ENCODE assay signal across 1 cellular context in the genomic region with DNA sequence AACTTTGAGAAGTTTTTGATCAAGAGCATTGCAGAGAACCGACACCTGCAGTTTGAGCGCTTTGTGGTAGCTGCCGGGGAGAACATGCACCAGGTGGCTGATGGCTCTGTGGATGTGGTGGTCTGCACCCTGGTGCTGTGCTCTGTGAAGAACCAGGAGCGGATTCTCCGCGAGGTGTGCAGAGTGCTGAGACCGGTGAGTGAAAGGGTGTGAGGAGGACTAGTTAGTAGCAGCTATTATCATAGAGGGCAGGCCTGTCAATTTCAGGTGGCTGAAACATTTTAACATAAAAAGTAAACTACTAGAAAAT.
TF ChIP-seq lines count a peak whose summit lies in the region.

No MANE protein-coding gene starts in this region.

TF ChIP-seq in WTC11, 78 proteins besides CTCF, POLR2A, EP300 and RAD21 (continued from another document):
- TF ChIP-seq, protein P1, sequence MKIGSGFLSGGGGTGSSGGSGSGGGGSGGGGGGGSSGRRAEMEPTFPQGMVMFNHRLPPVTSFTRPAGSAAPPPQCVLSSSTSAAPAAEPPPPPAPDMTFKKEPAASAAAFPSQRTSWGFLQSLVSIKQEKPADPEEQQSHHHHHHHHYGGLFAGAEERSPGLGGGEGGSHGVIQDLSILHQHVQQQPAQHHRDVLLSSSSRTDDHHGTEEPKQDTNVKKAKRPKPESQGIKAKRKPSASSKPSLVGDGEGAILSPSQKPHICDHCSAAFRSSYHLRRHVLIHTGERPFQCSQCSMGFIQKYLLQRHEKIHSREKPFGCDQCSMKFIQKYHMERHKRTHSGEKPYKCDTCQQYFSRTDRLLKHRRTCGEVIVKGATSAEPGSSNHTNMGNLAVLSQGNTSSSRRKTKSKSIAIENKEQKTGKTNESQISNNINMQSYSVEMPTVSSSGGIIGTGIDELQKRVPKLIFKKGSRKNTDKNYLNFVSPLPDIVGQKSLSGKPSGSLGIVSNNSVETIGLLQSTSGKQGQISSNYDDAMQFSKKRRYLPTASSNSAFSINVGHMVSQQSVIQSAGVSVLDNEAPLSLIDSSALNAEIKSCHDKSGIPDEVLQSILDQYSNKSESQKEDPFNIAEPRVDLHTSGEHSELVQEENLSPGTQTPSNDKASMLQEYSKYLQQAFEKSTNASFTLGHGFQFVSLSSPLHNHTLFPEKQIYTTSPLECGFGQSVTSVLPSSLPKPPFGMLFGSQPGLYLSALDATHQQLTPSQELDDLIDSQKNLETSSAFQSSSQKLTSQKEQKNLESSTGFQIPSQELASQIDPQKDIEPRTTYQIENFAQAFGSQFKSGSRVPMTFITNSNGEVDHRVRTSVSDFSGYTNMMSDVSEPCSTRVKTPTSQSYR (CRISPR knock-in tag; IDR thresholded peaks at IDR 0.05): no peak
- no peak for TF ChIP-seq IRF2 (CRISPR knock-in tag; IDR thresholded peaks at IDR 0.05; ENCODE audit: borderline replicate concordance, low read depth)
- TF ChIP-seq, protein P2, sequence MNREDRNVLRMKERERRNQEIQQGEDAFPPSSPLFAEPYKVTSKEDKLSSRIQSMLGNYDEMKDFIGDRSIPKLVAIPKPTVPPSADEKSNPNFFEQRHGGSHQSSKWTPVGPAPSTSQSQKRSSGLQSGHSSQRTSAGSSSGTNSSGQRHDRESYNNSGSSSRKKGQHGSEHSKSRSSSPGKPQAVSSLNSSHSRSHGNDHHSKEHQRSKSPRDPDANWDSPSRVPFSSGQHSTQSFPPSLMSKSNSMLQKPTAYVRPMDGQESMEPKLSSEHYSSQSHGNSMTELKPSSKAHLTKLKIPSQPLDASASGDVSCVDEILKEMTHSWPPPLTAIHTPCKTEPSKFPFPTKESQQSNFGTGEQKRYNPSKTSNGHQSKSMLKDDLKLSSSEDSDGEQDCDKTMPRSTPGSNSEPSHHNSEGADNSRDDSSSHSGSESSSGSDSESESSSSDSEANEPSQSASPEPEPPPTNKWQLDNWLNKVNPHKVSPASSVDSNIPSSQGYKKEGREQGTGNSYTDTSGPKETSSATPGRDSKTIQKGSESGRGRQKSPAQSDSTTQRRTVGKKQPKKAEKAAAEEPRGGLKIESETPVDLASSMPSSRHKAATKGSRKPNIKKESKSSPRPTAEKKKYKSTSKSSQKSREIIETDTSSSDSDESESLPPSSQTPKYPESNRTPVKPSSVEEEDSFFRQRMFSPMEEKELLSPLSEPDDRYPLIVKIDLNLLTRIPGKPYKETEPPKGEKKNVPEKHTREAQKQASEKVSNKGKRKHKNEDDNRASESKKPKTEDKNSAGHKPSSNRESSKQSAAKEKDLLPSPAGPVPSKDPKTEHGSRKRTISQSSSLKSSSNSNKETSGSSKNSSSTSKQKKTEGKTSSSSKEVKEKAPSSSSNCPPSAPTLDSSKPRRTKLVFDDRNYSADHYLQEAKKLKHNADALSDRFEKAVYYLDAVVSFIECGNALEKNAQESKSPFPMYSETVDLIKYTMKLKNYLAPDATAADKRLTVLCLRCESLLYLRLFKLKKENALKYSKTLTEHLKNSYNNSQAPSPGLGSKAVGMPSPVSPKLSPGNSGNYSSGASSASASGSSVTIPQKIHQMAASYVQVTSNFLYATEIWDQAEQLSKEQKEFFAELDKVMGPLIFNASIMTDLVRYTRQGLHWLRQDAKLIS (CRISPR knock-in tag; IDR thresholded peaks at IDR 0.05; ENCODE audit: borderline replicate concordance): no peak
- TF ChIP-seq, protein P3, sequence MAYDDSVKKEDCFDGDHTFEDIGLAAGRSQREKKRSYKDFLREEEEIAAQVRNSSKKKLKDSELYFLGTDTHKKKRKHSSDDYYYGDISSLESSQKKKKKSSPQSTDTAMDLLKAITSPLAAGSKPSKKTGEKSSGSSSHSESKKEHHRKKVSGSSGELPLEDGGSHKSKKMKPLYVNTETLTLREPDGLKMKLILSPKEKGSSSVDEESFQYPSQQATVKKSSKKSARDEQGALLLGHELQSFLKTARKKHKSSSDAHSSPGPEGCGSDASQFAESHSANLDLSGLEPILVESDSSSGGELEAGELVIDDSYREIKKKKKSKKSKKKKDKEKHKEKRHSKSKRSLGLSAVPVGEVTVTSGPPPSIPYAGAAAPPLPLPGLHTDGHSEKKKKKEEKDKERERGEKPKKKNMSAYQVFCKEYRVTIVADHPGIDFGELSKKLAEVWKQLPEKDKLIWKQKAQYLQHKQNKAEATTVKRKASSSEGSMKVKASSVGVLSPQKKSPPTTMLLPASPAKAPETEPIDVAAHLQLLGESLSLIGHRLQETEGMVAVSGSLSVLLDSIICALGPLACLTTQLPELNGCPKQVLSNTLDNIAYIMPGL (CRISPR knock-in tag; IDR thresholded peaks at IDR 0.05): no peak
- no peak for TF ChIP-seq NFE2L1 (CRISPR knock-in tag; IDR thresholded peaks at IDR 0.05)
- no peak for TF ChIP-seq NR2C2 (CRISPR knock-in tag; IDR thresholded peaks at IDR 0.05)
- no peak for TF ChIP-seq ELF4 (CRISPR knock-in tag; IDR thresholded peaks at IDR 0.05; ENCODE audit: low read depth)
TF ChIP-seq in WTC11: peak in this region for 0.
